Comparison of ENCODE assay signal across 11 cellular contexts in the genomic region with DNA sequence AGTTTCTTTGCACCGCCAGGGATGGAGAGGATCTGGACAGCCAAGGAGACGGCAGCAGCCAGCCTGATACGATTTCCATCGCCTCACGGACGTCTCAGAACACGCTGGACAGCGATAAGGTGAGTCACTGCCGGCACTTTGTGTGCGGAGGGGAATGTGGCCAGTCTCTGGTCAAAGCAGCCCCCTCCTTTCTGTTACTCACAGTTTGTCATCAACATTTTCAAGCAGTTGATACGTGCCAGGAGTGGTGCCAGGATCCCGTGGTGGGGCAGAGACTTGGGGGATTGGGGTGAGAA.
DNase-seq lines count a peak whose midpoint lies in the region; ATAC-seq and TF ChIP-seq lines count a peak whose summit lies in the region.
"Had no signal": no experiment of that assay in that cellular context is flagged by ENCODE, and none has a peak within 500 bp of the region (broad histone marks: within the 10 kb centered on the region; RNA-seq: fewer than 3 reads in every experiment).

No MANE protein-coding gene starts in this region.

- no peaks in the 10 kb centered on the region for H3K27me3 ChIP-seq in left ventricle myocardium inferior (ENCODE audit: low read depth)
- H3K27me3 ChIP-seq in uterus, result no peaks in the 10 kb centered on the region
- no peaks in the 10 kb centered on the region for H3K27me3 ChIP-seq in lower lobe of right lung (ENCODE audit: low read depth)
- H3K27me3 ChIP-seq: tibial artery had no signal

- intact Hi-C loops in left ventricle myocardium inferior (cut with micrococcal nuclease) (no loop called here), cardiac septum (cut with DNase I) (loop anchor here (5.0 kb wide), 1 partner anchor 36 kb away; no protein-coding TSS in a partner anchor), uterus (cut with DNase I; ENCODE audit: low total_unique reads) (no loop called here), lower lobe of right lung (cut with DNase I) (no loop called here)

- ATAC-seq in lower lobe of right lung, result no peak

- peaks cover 4% of the 10 kb centered on the region for H3K4me1 Mint-ChIP-seq in glutamatergic neuron (ENCODE audit: low read depth, unreplicated experiment)

- H3K36me3 ChIP-seq in left ventricle myocardium inferior (peaks cover 49% of the 10 kb centered on the region), uterus (no peaks in the 10 kb centered on the region), lower lobe of right lung (peaks cover 79% of the 10 kb centered on the region)

- H3K9me3 Mint-ChIP-seq in glutamatergic neuron (ENCODE audit: unreplicated experiment), result peaks cover 3% of the 10 kb centered on the region

- no peak overlapping the region for H3K27ac Mint-ChIP-seq in glutamatergic neuron (ENCODE audit: unreplicated experiment)

- H3K9me3 ChIP-seq in left ventricle myocardium inferior (replicated peaks), result no peaks in the 10 kb centered on the region
- no peaks in the 10 kb centered on the region for H3K9me3 ChIP-seq in uterus
- no peaks in the 10 kb centered on the region for H3K9me3 ChIP-seq in lower lobe of right lung
- H3K9me3 ChIP-seq: tibial artery had no signal

- peaks cover 9% of the 10 kb centered on the region for H3K36me3 Mint-ChIP-seq in glutamatergic neuron (ENCODE audit: unreplicated experiment)

- H3K4me3 Mint-ChIP-seq in glutamatergic neuron (ENCODE audit: unreplicated experiment), result no peak overlapping the region

- H3K27ac ChIP-seq in left ventricle myocardium inferior (replicated peaks) (peak overlapping the region; percentile 82), uterus (peak overlapping the region; percentile 34 to 63), lower lobe of right lung (no peak overlapping the region)

- TF ChIP-seq CTCF in left ventricle myocardium inferior (IDR thresholded peaks at IDR 0.05; ENCODE audit: borderline replicate concordance), result no peak
- no peak for TF ChIP-seq CTCF in astrocyte of the spinal cord (IDR thresholded peaks at IDR 0.05; ENCODE audit: low read depth, low read length)
- TF ChIP-seq CTCF in uterus (IDR thresholded peaks at IDR 0.05), result no peak
- no peak for TF ChIP-seq CTCF in lower lobe of right lung (IDR thresholded peaks at IDR 0.05)
- TF ChIP-seq CTCF in glutamatergic neuron (IDR thresholded peaks at IDR 0.05; ENCODE audit: partially characterized antibody, unreplicated experiment), result no peak

- no peak overlapping the region for H3K4me3 ChIP-seq in left ventricle myocardium inferior
- H3K4me3 ChIP-seq in astrocyte of the spinal cord (ENCODE audit: low read depth, low read length), result no peak overlapping the region
- no peak overlapping the region for H3K4me3 ChIP-seq in uterus
- H3K4me3 ChIP-seq in lower lobe of right lung, result no peak overlapping the region
- H3K4me3 ChIP-seq: tibial artery had no signal

- no peak for DNase-seq in left ventricle myocardium inferior
- no peak for DNase-seq in cardiac septum (ENCODE audit: low spot score)
- peak; percentile 95 for DNase-seq in astrocyte of the spinal cord (ENCODE audit: low read depth, low spot score)
- DNase-seq in iris pigment epithelial cell (ENCODE audit: low read depth), result peak; percentile 94
- no peak for DNase-seq in uterus
- DNase-seq in lower lobe of right lung, result no peak
- no peak for DNase-seq in NK-92 treated with Interleukin-12 subunit alpha and Interleukin-12 subunit beta, amount 100 ng/mL, for 24 hours (lab: John Stamatoyannopoulos, UW)
- no peak for DNase-seq in glutamatergic neuron
- DNase-seq: hypothalamus; stimulated activated CD4-positive, alpha-beta T cell treated with anti-CD3 and anti-CD28 coated beads, Interleukin-2, amount 100 ng/mL, for 48 hours; tibial artery had no signal

- H3K27me3 Mint-ChIP-seq in glutamatergic neuron (ENCODE audit: unreplicated experiment), result peaks cover 5% of the 10 kb centered on the region

- TF ChIP-seq POLR2A in uterus (IDR thresholded peaks at IDR 0.05), result no peak

- H3K4me1 ChIP-seq in left ventricle myocardium inferior, result peaks cover 52% of the 10 kb centered on the region
- no peaks in the 10 kb centered on the region for H3K4me1 ChIP-seq in uterus
- H3K4me1 ChIP-seq in lower lobe of right lung, result no peaks in the 10 kb centered on the region
- H3K4me1 ChIP-seq: tibial artery had no signal

- in situ Hi-C loops in astrocyte of the spinal cord (cut with HindIII; ENCODE audit: low sequenced_read_pairs), result no loop called here

Comparison
In these comparisons a context has a peak if more than half of its experiments do, and no peak if none do; other contexts are left out.
1. DNase-seq: peak in astrocyte of the spinal cord (single experiment) and iris pigment epithelial cell (single experiment); none in left ventricle myocardium inferior (single experiment), cardiac septum (single experiment), uterus (0 of 2), lower lobe of right lung (single experiment), NK-92 treated with Interleukin-12 subunit alpha and Interleukin-12 subunit beta, amount 100 ng/mL, for 24 hours (single experiment) and glutamatergic neuron (single experiment).